25 cellular contexts compared by ENCODE assay signal in genomic region chr6:16939839-16940238, GRCh38.
"Had no signal": no experiment of that assay in that cellular context is flagged by ENCODE, and none has a peak within 500 bp of the region (broad histone marks: within the 10 kb centered on the region; RNA-seq: fewer than 3 reads in every experiment).

No MANE protein-coding gene starts in this region.

- H3K4me3 ChIP-seq: coronary artery, dorsolateral prefrontal cortex had no signal

- H3K36me3 ChIP-seq: brain microvascular endothelial cell had no signal

- DNase-seq: activated CD4-positive, alpha-beta memory T cell treated with anti-CD3 and anti-CD28 coated beads, Interleukin-2, amount 10 ng/mL, durations not matched to agents 7 days and 5 days; activated CD4-positive, alpha-beta T cell treated with anti-CD3 and anti-CD28 coated beads for 1 hour; activated CD4-positive, alpha-beta T cell treated with anti-CD3 and anti-CD28 coated beads for 4 hours; activated CD4-positive, alpha-beta T cell treated with anti-CD3 and anti-CD28 coated beads, Interleukin-2, amount 10 ng/mL, durations not matched to agents 7 days and 5 days; activated CD4-positive, alpha-beta T cell treated with anti-CD3 and anti-CD28 coated beads, Interleukin-2, amount 50 U/mL, for 4 hours; activated CD8-positive, alpha-beta memory T cell treated with anti-CD3 and anti-CD28 coated beads, Interleukin-2, amount 50 U/mL, for 48 hours; activated gamma-delta T cell; activated naive CD4-positive, alpha-beta T cell; activated naive CD4-positive, alpha-beta T cell treated with anti-CD3 and anti-CD28 coated beads, Interleukin-2, amount 10 ng/mL, durations not matched to agents 7 days and 5 days; activated T-cell treated with anti-CD3 and anti-CD28 coated beads for 4 hours; activated T-cell treated with anti-CD3 and anti-CD28 coated beads, Interleukin-2, amount 50 U/mL, for 24 hours; activated T-cell treated with anti-CD3 and anti-CD28 coated beads, Interleukin-2, amount 50 U/mL, for 72 hours; amniotic stem cell; brain microvascular endothelial cell; dorsolateral prefrontal cortex; effector memory CD4-positive, alpha-beta T cell; endodermal cell; foreskin fibroblast; T-helper 2 cell had no signal

- H3K27ac ChIP-seq: brain microvascular endothelial cell, coronary artery, dorsolateral prefrontal cortex had no signal

- FAIRE-seq: astrocyte, bronchial epithelial cell, frontal cortex had no signal

- H3K27me3 ChIP-seq: brain microvascular endothelial cell, dorsolateral prefrontal cortex had no signal

- ATAC-seq: activated naive CD4-positive, alpha-beta T cell treated with anti-CD3 and anti-CD28 coated beads, Interleukin-2, amount 50 U/mL, for 72 hours; activated T-cell treated with anti-CD3 and anti-CD28 coated beads, Interleukin-2, amount 50 U/mL, for 72 hours; esophagus mucosa had no signal
